ENCODE assay signal across 2 cellular contexts in the genomic region with DNA sequence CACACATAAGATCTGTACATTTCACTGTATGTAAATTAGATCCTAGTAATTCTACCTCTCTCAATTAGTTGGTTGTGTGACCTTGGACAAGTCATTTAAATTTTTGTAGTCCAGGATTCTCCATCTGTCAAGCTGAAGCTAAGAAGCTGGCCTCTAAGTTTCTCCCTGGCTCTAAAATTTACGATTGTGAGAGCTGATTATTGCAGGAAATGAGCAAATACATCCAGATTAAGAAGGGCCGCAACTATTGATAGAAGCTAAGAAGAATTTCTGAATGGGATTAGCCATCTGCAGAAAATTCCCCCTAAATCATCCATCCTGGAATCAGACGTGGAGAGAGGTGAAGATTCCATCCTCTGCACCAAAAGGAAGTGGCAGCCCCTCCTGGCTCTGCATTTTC.
TF ChIP-seq lines count a peak whose summit lies in the region.

No MANE protein-coding gene starts in this region.

TF ChIP-seq in A549, 52 proteins besides CTCF, POLR2A, EP300 and RAD21 (continued from another document):
- TF ChIP-seq EHF (CRISPR knock-in tag; IDR thresholded peaks at IDR 0.05) (no peak), ZFP36 (IDR thresholded peaks at IDR 0.05; ENCODE audit: borderline replicate concordance, partially characterized antibody) (no peak), NFE2L2 (conservative IDR thresholded peaks at IDR 0.05; ENCODE audit: low read length) (no peak), CEBPB (IDR thresholded peaks at IDR 0.05) (no peak)
- TF ChIP-seq, protein P1, sequence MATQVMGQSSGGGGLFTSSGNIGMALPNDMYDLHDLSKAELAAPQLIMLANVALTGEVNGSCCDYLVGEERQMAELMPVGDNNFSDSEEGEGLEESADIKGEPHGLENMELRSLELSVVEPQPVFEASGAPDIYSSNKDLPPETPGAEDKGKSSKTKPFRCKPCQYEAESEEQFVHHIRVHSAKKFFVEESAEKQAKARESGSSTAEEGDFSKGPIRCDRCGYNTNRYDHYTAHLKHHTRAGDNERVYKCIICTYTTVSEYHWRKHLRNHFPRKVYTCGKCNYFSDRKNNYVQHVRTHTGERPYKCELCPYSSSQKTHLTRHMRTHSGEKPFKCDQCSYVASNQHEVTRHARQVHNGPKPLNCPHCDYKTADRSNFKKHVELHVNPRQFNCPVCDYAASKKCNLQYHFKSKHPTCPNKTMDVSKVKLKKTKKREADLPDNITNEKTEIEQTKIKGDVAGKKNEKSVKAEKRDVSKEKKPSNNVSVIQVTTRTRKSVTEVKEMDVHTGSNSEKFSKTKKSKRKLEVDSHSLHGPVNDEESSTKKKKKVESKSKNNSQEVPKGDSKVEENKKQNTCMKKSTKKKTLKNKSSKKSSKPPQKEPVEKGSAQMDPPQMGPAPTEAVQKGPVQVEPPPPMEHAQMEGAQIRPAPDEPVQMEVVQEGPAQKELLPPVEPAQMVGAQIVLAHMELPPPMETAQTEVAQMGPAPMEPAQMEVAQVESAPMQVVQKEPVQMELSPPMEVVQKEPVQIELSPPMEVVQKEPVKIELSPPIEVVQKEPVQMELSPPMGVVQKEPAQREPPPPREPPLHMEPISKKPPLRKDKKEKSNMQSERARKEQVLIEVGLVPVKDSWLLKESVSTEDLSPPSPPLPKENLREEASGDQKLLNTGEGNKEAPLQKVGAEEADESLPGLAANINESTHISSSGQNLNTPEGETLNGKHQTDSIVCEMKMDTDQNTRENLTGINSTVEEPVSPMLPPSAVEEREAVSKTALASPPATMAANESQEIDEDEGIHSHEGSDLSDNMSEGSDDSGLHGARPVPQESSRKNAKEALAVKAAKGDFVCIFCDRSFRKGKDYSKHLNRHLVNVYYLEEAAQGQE (IDR thresholded peaks at IDR 0.05) = no peak

TF ChIP-seq in IMR-90, 13 proteins besides CTCF, POLR2A, EP300 and RAD21 (continued from another document):
- no peak for TF ChIP-seq FOS (IDR thresholded peaks at IDR 0.05; ENCODE audit: low read depth, low read length)
- TF ChIP-seq, protein P2, sequence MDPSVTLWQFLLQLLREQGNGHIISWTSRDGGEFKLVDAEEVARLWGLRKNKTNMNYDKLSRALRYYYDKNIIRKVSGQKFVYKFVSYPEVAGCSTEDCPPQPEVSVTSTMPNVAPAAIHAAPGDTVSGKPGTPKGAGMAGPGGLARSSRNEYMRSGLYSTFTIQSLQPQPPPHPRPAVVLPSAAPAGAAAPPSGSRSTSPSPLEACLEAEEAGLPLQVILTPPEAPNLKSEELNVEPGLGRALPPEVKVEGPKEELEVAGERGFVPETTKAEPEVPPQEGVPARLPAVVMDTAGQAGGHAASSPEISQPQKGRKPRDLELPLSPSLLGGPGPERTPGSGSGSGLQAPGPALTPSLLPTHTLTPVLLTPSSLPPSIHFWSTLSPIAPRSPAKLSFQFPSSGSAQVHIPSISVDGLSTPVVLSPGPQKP (IDR thresholded peaks at IDR 0.05; ENCODE audit: borderline replicate concordance, low read depth, low read length) = no peak
- no peak for TF ChIP-seq MXI1 (IDR thresholded peaks at IDR 0.05; ENCODE audit: borderline replicate concordance, low read depth, low read length)
- TF ChIP-seq MAFK (IDR thresholded peaks at IDR 0.05; ENCODE audit: low read depth, low read length) = no peak
- no peak for TF ChIP-seq BHLHE40 (IDR thresholded peaks at IDR 0.05; ENCODE audit: low read depth, low read length)
- TF ChIP-seq NFE2L2 (IDR thresholded peaks at IDR 0.05; ENCODE audit: low read depth, low read length) = no peak
